In genomic region chr5:180090098-180090768, GRCh38 we compare ENCODE assay signal across 8 cellular contexts. TPM values are rescaled to one million over a fixed set of nuclear protein-coding genes. Genes with fewer than 3 reads are reported as not detected.
DNase-seq lines count a peak whose midpoint lies in the region; TF ChIP-seq lines count a peak whose summit lies in the region.

No MANE protein-coding gene starts in this region.

- H3K4me3 ChIP-seq in HFF-Myc (replicated peaks; ENCODE audit: low read depth, low read length) (peak overlapping the region; percentile 38), SJSA1 (0 out of 2 replicates have a peak overlapping the region, but pooled peaks have one; percentile 8)

- H3K36me3 Mint-ChIP-seq in CD14-positive monocyte, result peaks cover 0 to 2% of the 10 kb centered on the region in 2 donors

- H3K27me3 Mint-ChIP-seq in CD14-positive monocyte (ENCODE audit: low read depth in 3 of 3), result peaks cover 6 to 14% (median 11%) of the 10 kb centered on the region in 3 donors

- intact Hi-C loops in CD14-positive monocyte (cut with micrococcal nuclease), result no loop called here

- H3K27ac Mint-ChIP-seq in CD14-positive monocyte, result peak overlapping the region in 5 of 7 donors; percentile 53 to 82 (median 81)

- peaks cover 31% of the 10 kb centered on the region for H3K4me1 Mint-ChIP-seq in CD14-positive monocyte

- peaks cover 0 to 4% (median 0%) of the 10 kb centered on the region in 7 donors for H3K9me3 Mint-ChIP-seq in CD14-positive monocyte

- H3K27ac ChIP-seq in SJSA1, result no peak overlapping the region
- H3K27ac ChIP-seq in substantia nigra (ENCODE audit: low read depth, low read length, poor library complexity, severe bottlenecking), result peak overlapping the region; percentile 64

- H3K9me3 ChIP-seq in SJSA1 (replicated peaks), result peaks cover 3% of the 10 kb centered on the region; the same call in 1 of the 2 replicates

- H3K27me3 ChIP-seq in SJSA1 (replicated peaks), result no peaks in the 10 kb centered on the region

- peak; percentile 87 for TF ChIP-seq CTCF in CD14-positive monocyte (IDR thresholded peaks at IDR 0.05)
- TF ChIP-seq CTCF in HFF-Myc (IDR thresholded peaks at IDR 0.05; ENCODE audit: low read depth, low read length, missing control alignments), result peak; percentile 78

- DNase-seq in CD14-positive monocyte (ENCODE audit: low spot score) (peak; percentile 60), HFF-Myc (ENCODE audit: extremely low read depth, low read depth) (no peak), SJSA1 (ENCODE audit: low read depth in 1 of 2, low spot score in 2 of 2) (peak in 1 of 2 experiments; percentile 50), globus pallidus (ENCODE audit: low spot score) (peak; percentile 56), occipital lobe (lab: John Stamatoyannopoulos, UW) (peak; percentile 22), substantia nigra (lab: John Stamatoyannopoulos, UW) (peak in 38 of 49 donors; percentile 22 to 83 (median 52)), OCI-M2 (lab: John Stamatoyannopoulos, UW; ENCODE audit: unreplicated experiment) (no peak)
- peak; percentile 47 to 83 (median 70) for DNase-seq in activated naive CD4-positive, alpha-beta T cell (lab: John Stamatoyannopoulos, UW)

- H3K4me1 ChIP-seq in SJSA1 (replicated peaks), result no peaks in the 10 kb centered on the region

- H3K36me3 ChIP-seq in SJSA1, result no peaks in the 10 kb centered on the region

- H3K4me3 Mint-ChIP-seq in CD14-positive monocyte, result peak overlapping the region; percentile 84 to 92

RNA-seq across cellular contexts. Expression of gene RNF130, which starts 18.7 kb away (rescaled TPM):
- polyA plus RNA-seq in CD14-positive monocyte, result 100 to 1,000 TPM; 376 to 439 TPM
- 0.61 TPM in 1 of 2 replicates, not detected in the other for total RNA-seq in SJSA1 (2014; rRNA removed; shearing (Covaris generic))
- total RNA-seq in occipital lobe, result 78.0 TPM

Comparison
In these comparisons a context has a peak if more than half of its experiments do, and no peak if none do; other contexts are left out.
1. DNase-seq: peak in CD14-positive monocyte (single experiment), activated naive CD4-positive, alpha-beta T cell (4 of 4), globus pallidus (single experiment), occipital lobe (single experiment) and substantia nigra (38 of 49); none in HFF-Myc (single experiment) and OCI-M2 (single experiment).
2. RNA of gene RNF130, which starts 18.7 kb away (total RNA-seq): 78.0 TPM in occipital lobe (single experiment); 0.61 TPM in SJSA1; every median in the first group is over 10 times any median in the second.